ENCODE assay signal across 8 cellular contexts in the genomic region with DNA sequence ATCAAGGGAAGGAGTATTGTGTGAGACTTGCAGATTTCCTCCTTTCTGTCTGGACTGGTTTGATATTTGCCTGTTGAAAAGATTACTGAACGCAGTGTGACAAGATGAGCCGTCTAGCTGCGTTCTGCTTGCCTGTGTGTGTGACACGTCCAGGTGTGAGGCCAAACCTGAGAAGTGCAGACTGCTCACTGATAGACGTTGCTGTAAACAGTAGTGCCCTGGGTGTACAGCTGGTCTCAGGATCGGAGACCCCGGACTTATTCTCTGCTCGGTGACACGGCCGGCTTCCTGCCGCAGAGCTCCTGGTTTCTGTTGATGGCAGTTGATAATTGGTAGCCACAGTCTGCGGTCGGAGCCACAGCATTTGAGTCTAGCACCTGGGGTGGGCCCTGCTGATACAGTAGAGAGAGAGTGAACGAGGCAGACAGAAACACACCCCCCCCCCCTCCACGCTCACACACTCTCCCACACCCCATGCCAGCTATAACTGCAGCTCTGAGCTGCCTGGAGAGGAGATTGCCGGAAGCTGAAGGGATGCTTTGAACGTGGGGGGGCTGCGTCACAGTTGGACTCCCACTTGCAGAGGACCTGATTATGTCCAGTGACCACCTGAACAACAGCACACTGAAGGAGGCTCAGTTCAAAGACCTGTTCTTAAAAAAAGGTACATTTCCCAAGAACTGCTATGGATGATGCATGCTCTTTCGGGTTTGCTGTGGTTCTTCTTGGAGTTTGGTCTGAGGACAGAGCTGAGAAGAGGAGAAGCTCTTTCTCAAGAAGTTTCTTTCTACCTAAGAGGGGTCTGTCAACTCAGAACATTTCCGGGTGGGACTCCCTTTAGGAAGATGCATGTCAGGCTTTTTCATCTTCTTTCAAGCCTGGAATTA.
DNase-seq lines count a peak whose midpoint lies in the region; ATAC-seq and TF ChIP-seq lines count a peak whose summit lies in the region.

No MANE protein-coding gene starts in this region.

- no peaks in the 10 kb centered on the region for H3K4me1 ChIP-seq in foreskin keratinocyte
- H3K4me1 ChIP-seq in skeletal muscle satellite cell (ENCODE audit: control insufficient read depth, insufficient read depth, low read length), result peaks cover 12% of the 10 kb centered on the region
- H3K4me1 ChIP-seq in prostate gland (replicated peaks), result no peaks in the 10 kb centered on the region

- H3K9me3 ChIP-seq in MG63, result no peaks in the 10 kb centered on the region
- H3K9me3 ChIP-seq in skeletal muscle satellite cell (replicated peaks; ENCODE audit: low read length), result no peaks in the 10 kb centered on the region
- H3K9me3 ChIP-seq in prostate gland, result no peaks in the 10 kb centered on the region

- intact Hi-C loops in prostate gland (cut with DNase I), result loop anchor here (5.0 kb wide), 1 partner anchor 395 kb away; the partner anchor contains the start of gene LDLRAD4

- no peak for TF ChIP-seq CTCF in foreskin keratinocyte (conservative IDR thresholded peaks at IDR 0.05)
- no peak for TF ChIP-seq CTCF in prostate gland (IDR thresholded peaks at IDR 0.05)

- WGBS in prostate gland, result 50% methylated on average over 20 of the region's 20 CpGs

- no peak overlapping the region for H3K9ac ChIP-seq in skeletal muscle satellite cell (ENCODE audit: low read depth, low read length)

- no peaks in the 10 kb centered on the region for H3K36me3 ChIP-seq in MG63
- H3K36me3 ChIP-seq in skeletal muscle satellite cell (ENCODE audit: insufficient read depth, low read length), result no peaks in the 10 kb centered on the region
- H3K36me3 ChIP-seq in prostate gland, result no peaks in the 10 kb centered on the region

- DNase-seq in GDM1 (lab: John Stamatoyannopoulos, UW), result peak; percentile 70
- DNase-seq in MG63, result no peak
- DNase-seq in activated CD8-positive, alpha-beta memory T cell treated with anti-CD3 and anti-CD28 coated beads, Interleukin-2, amount 50 U/mL, for 4 hours, result peak; percentile 75
- DNase-seq in foreskin keratinocyte, result no peak
- no peak for DNase-seq in HT-29 (ENCODE audit: low spot score)
- no peak for DNase-seq in prostate gland (ENCODE audit: low spot score)

- no peak overlapping the region for H3K27ac ChIP-seq in foreskin keratinocyte
- H3K27ac ChIP-seq in prostate gland, result no peak overlapping the region

- H3K27me3 ChIP-seq in MG63 (peaks cover 20% of the 10 kb centered on the region), foreskin keratinocyte (peaks cover 44% of the 10 kb centered on the region), skeletal muscle satellite cell (ENCODE audit: control insufficient read depth, insufficient read depth, low read length) (peaks cover 42% of the 10 kb centered on the region), prostate gland (replicated peaks; ENCODE audit: insufficient read depth) (no peaks in the 10 kb centered on the region)

- no peak for TF ChIP-seq POLR2A in prostate gland (IDR thresholded peaks at IDR 0.05)

- peak overlapping the region; percentile 80 for H3K4me2 ChIP-seq in skeletal muscle satellite cell (ENCODE audit: low read length)

- H3K4me3 ChIP-seq in MG63, result peak overlapping the region; percentile 27
- H3K4me3 ChIP-seq in skeletal muscle satellite cell (ENCODE audit: low read length), result peak overlapping the region; percentile 62
- H3K4me3 ChIP-seq in prostate gland, result peak overlapping the region in 1 of 2 donors; percentile 12

- ATAC-seq in GM21619 (IDR thresholded peaks at IDR 0.05; ENCODE audit: unreplicated experiment) (peak; percentile 62), foreskin keratinocyte (peak; percentile 10)

Comparison
In these comparisons a context has a peak if more than half of its experiments do, and no peak if none do; other contexts are left out.
1. DNase-seq: peak in GDM1 (single experiment) and activated CD8-positive, alpha-beta memory T cell treated with anti-CD3 and anti-CD28 coated beads, Interleukin-2, amount 50 U/mL, for 4 hours (single experiment); none in MG63 (single experiment), foreskin keratinocyte (0 of 2), HT-29 (single experiment) and prostate gland (single experiment).